ENCODE assay signal across 9 cellular contexts in the genomic region with DNA sequence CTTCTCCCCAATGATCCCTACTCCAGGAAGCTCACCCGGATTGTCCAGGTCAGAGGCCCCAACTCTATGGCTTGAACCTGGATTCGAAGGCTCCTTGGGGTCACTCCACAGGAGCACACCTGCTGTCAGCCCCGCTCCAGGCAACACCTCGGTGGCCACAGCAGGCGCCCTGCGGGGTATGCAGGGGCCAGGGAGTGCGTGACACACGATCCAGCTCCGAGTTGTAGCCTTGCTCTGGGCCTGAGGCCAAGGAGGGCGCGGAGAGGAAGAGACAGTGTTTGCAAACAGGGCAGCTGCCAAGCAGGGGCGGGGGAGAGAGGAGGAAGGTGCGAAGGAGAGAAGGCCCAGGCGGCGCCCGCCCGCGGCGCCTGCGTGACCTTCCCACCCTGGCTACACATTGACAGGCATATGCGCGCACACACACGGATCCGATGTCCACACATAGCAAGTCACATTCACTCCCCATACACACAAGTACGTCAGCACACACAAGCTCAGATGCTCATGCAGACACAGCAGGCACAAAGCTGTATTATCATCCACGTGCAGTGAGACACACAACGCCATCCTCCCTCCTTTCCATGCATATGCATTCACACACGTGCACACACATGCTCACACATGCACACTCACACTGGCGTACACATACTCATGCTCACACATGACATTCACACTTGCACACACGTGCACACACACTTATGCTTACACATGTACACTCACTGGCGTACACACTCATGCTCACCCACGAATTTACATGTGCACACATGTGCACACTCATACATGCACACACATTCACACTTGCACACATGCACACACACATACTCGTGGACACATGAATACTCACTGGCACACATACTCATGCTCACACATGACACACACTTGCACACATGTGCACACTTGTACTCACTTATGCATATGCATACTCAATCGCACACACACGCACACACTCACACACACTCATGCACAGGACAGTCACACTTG. TPM values are rescaled to one million over a fixed set of nuclear protein-coding genes. Genes with fewer than 3 reads are reported as not detected.
A peak's percentile ranks its signal among the peaks of the same experiment; 100 is the strongest.
DNase-seq lines count a peak whose midpoint lies in the region; ATAC-seq and TF ChIP-seq lines count a peak whose summit lies in the region.
"Had no signal": no experiment of that assay in that cellular context is flagged by ENCODE, and none has a peak within 500 bp of the region (broad histone marks: within the 10 kb centered on the region; RNA-seq: fewer than 3 reads in every experiment).

No MANE protein-coding gene starts in this region.

- H3K36me3 ChIP-seq in RWPE2 (ENCODE audit: low read depth) (no peaks in the 10 kb centered on the region), cardiac muscle cell (no peaks in the 10 kb centered on the region)
- H3K36me3 ChIP-seq: BLaER1 treated with 17β-estradiol and CSF1 and Interleukin-3, amounts not matched to agents 10 nM and 100 nM had no signal

- H3K27me3 ChIP-seq in RWPE2 (ENCODE audit: insufficient read depth, poor library complexity, severe bottlenecking) (no peaks in the 10 kb centered on the region), cardiac muscle cell (no peaks in the 10 kb centered on the region)
- H3K27me3 ChIP-seq: BLaER1 treated with 17β-estradiol and CSF1 and Interleukin-3, amounts not matched to agents 10 nM and 100 nM had no signal

- H3K4me1 ChIP-seq in RWPE2 (ENCODE audit: insufficient read depth, poor library complexity, severe bottlenecking) (no peaks in the 10 kb centered on the region), cardiac muscle cell (ENCODE audit: low read depth) (peaks cover 3% of the 10 kb centered on the region)

- H3K36me3 Mint-ChIP-seq in stimulated activated naive B cell treated with anti-CD40 and anti-IgM and Interleukin-4, amounts not matched to agents 10 μg/mL and 1 μg/mL and 100 μg/mL, for 72 hours: no peaks in the 10 kb centered on the region

- no peak overlapping the region for H3K4me3 ChIP-seq in RWPE2 (ENCODE audit: severe bottlenecking)
- no peak overlapping the region for H3K4me3 ChIP-seq in cardiac muscle cell
- H3K4me3 ChIP-seq: BLaER1 treated with 17β-estradiol and CSF1 and Interleukin-3, amounts not matched to agents 10 nM and 100 nM had no signal

- H3K27ac ChIP-seq in RWPE2 (ENCODE audit: poor library complexity, severe bottlenecking) (no peak overlapping the region), cardiac muscle cell (peak overlapping the region; percentile 83)
- H3K27ac ChIP-seq: BLaER1 treated with 17β-estradiol and CSF1 and Interleukin-3, amounts not matched to agents 10 nM and 100 nM had no signal

- no peaks in the 10 kb centered on the region for H3K9me3 Mint-ChIP-seq in stimulated activated naive CD8-positive, alpha-beta T cell treated with anti-CD3 and anti-CD28 coated beads, Interleukin-15, amount 100 ng/mL, for 72 hours
- no peaks in the 10 kb centered on the region for H3K9me3 Mint-ChIP-seq in stimulated activated naive B cell treated with anti-CD40 and anti-IgM and Interleukin-4, amounts not matched to agents 10 μg/mL and 1 μg/mL and 100 μg/mL, for 72 hours

- no peak overlapping the region for H3K27ac Mint-ChIP-seq in stimulated activated naive CD8-positive, alpha-beta T cell treated with anti-CD3 and anti-CD28 coated beads, Interleukin-15, amount 100 ng/mL, for 72 hours
- H3K27ac Mint-ChIP-seq in stimulated activated naive B cell treated with anti-CD40 and anti-IgM and Interleukin-4, amounts not matched to agents 10 μg/mL and 1 μg/mL and 100 μg/mL, for 72 hours: no peak overlapping the region

- no peaks in the 10 kb centered on the region for H3K27me3 Mint-ChIP-seq in stimulated activated naive CD8-positive, alpha-beta T cell treated with anti-CD3 and anti-CD28 coated beads, Interleukin-15, amount 100 ng/mL, for 72 hours
- H3K27me3 Mint-ChIP-seq in stimulated activated naive B cell treated with anti-CD40 and anti-IgM and Interleukin-4, amounts not matched to agents 10 μg/mL and 1 μg/mL and 100 μg/mL, for 72 hours: peaks cover 12 to 18% of the 10 kb centered on the region in 2 donors

- ATAC-seq in stimulated activated naive CD8-positive, alpha-beta T cell treated with anti-CD3 and anti-CD28 coated beads, Interleukin-15, amount 100 ng/mL, for 72 hours: peak; percentile 33
- no peak for ATAC-seq in stimulated activated naive CD8-positive, alpha-beta T cell treated with anti-CD3 and anti-CD28 coated beads, Interleukin-15, Interleukin-2, amounts not matched to agents 100 U/mL and 50 U/mL, for 24 hours
- peak; percentile 79 for ATAC-seq in RWPE2 (ENCODE audit: low read depth)
- peak; percentile 33 to 36 for ATAC-seq in stimulated activated naive B cell treated with anti-CD40 and anti-IgM and Interleukin-4, amounts not matched to agents 10 μg/mL and 1 μg/mL and 100 μg/mL, for 72 hours (replicated peaks)
- no peak for ATAC-seq in activated CD4-positive, CD25-positive, alpha-beta regulatory T cell treated with anti-CD3 and anti-CD28 coated beads, Interleukin-2, amount 50 U/mL, for 24 hours

- DNase-seq in stimulated activated naive CD8-positive, alpha-beta T cell treated with anti-CD3 and anti-CD28 coated beads, Interleukin-15, amount 100 ng/mL, for 72 hours: no peak
- no peak for DNase-seq in stimulated activated naive CD8-positive, alpha-beta T cell treated with anti-CD3 and anti-CD28 coated beads, Interleukin-15, Interleukin-2, amounts not matched to agents 100 U/mL and 50 U/mL, for 24 hours
- DNase-seq in RWPE2 (ENCODE audit: low spot score) (no peak), cardiac muscle cell (ENCODE audit: low read depth in 1 of 2, low spot score in 1 of 2) (peak; percentile 56 to 86), OCI-M2 (lab: John Stamatoyannopoulos, UW; ENCODE audit: unreplicated experiment) (no peak), NOMO-1 treated with DMSO at 0.1 percent for 48 hours (lab: John Stamatoyannopoulos, UW; ENCODE audit: unreplicated experiment) (no peak)
- DNase-seq in stimulated activated naive B cell treated with anti-CD40 and anti-IgM and Interleukin-4, amounts not matched to agents 10 μg/mL and 1 μg/mL and 100 μg/mL, for 72 hours: no peak

- no peak overlapping the region for H3K4me3 Mint-ChIP-seq in stimulated activated naive CD8-positive, alpha-beta T cell treated with anti-CD3 and anti-CD28 coated beads, Interleukin-15, amount 100 ng/mL, for 72 hours
- no peak overlapping the region for H3K4me3 Mint-ChIP-seq in stimulated activated naive B cell treated with anti-CD40 and anti-IgM and Interleukin-4, amounts not matched to agents 10 μg/mL and 1 μg/mL and 100 μg/mL, for 72 hours

- H3K4me1 Mint-ChIP-seq in stimulated activated naive CD8-positive, alpha-beta T cell treated with anti-CD3 and anti-CD28 coated beads, Interleukin-15, amount 100 ng/mL, for 72 hours: no peaks in the 10 kb centered on the region
- H3K4me1 Mint-ChIP-seq in stimulated activated naive B cell treated with anti-CD40 and anti-IgM and Interleukin-4, amounts not matched to agents 10 μg/mL and 1 μg/mL and 100 μg/mL, for 72 hours: no peaks in the 10 kb centered on the region

- TF ChIP-seq CTCF in RWPE2 (IDR thresholded peaks at IDR 0.05; ENCODE audit: poor library complexity, severe bottlenecking) (no peak), cardiac muscle cell (IDR thresholded peaks at IDR 0.05; ENCODE audit: low read depth, low read length) (no peak)

- H3K9me3 ChIP-seq in RWPE2 (ENCODE audit: severe bottlenecking) (no peaks in the 10 kb centered on the region), cardiac muscle cell (ENCODE audit: low read depth) (no peaks in the 10 kb centered on the region)

RNA-seq across cellular contexts. Expression of a gene that starts 10.4 kb away (rescaled TPM):
- 2.4 and 5.3 TPM in 2 replicates for total RNA-seq in cardiac muscle cell
- polyA plus RNA-seq in cardiac muscle cell: 6.8 and 7.1 TPM in 2 replicates

RNA-seq across cellular contexts. Expression of a gene that starts 18.8 kb away (rescaled TPM):
- 0.71 and 0.88 TPM in 2 replicates for total RNA-seq in cardiac muscle cell
- not detected in 2 replicates for polyA plus RNA-seq in cardiac muscle cell

RNA-seq across cellular contexts. Expression of a gene that starts 38.3 kb away (rescaled TPM):
- total RNA-seq in cardiac muscle cell: 0.32 and 0.89 TPM in 2 replicates
- polyA plus RNA-seq in cardiac muscle cell: 0.15 and 0.60 TPM in 2 replicates

RNA-seq across cellular contexts. Expression of a gene that starts 41.5 kb away (rescaled TPM):
- 56.5 and 78.7 TPM in 2 replicates for total RNA-seq in cardiac muscle cell
- 137 and 138 TPM in 2 replicates for polyA plus RNA-seq in cardiac muscle cell

RNA-seq across cellular contexts. Expression of a gene that starts 50.1 kb away (rescaled TPM):
- total RNA-seq in cardiac muscle cell: 15.7 and 16.7 TPM in 2 replicates
- polyA plus RNA-seq in cardiac muscle cell: 0.95 and 0.96 TPM in 2 replicates

Comparison
In these comparisons a context has a peak if more than half of its experiments do, and no peak if none do; other contexts are left out.
1. ATAC-seq: peak in stimulated activated naive CD8-positive, alpha-beta T cell treated with anti-CD3 and anti-CD28 coated beads, Interleukin-15, amount 100 ng/mL, for 72 hours (single experiment), RWPE2 (single experiment) and stimulated activated naive B cell treated with anti-CD40 and anti-IgM and Interleukin-4, amounts not matched to agents 10 μg/mL and 1 μg/mL and 100 μg/mL, for 72 hours (2 of 2); none in stimulated activated naive CD8-positive, alpha-beta T cell treated with anti-CD3 and anti-CD28 coated beads, Interleukin-15, Interleukin-2, amounts not matched to agents 100 U/mL and 50 U/mL, for 24 hours (single experiment) and activated CD4-positive, CD25-positive, alpha-beta regulatory T cell treated with anti-CD3 and anti-CD28 coated beads, Interleukin-2, amount 50 U/mL, for 24 hours (0 of 2).
2. DNase-seq: peak in cardiac muscle cell (2 of 2); none in stimulated activated naive CD8-positive, alpha-beta T cell treated with anti-CD3 and anti-CD28 coated beads, Interleukin-15, amount 100 ng/mL, for 72 hours (0 of 2), stimulated activated naive CD8-positive, alpha-beta T cell treated with anti-CD3 and anti-CD28 coated beads, Interleukin-15, Interleukin-2, amounts not matched to agents 100 U/mL and 50 U/mL, for 24 hours (single experiment), RWPE2 (single experiment), stimulated activated naive B cell treated with anti-CD40 and anti-IgM and Interleukin-4, amounts not matched to agents 10 μg/mL and 1 μg/mL and 100 μg/mL, for 72 hours (single experiment), OCI-M2 (single experiment) and NOMO-1 treated with DMSO at 0.1 percent for 48 hours (single experiment).